In genomic region chr6:57078808-57079207, GRCh38 we compare ENCODE assay signal across 29 cellular contexts.
"Had no signal": no experiment of that assay in that cellular context is flagged by ENCODE, and none has a peak within 500 bp of the region (broad histone marks: within the 10 kb centered on the region; RNA-seq: fewer than 3 reads in every experiment).

No MANE protein-coding gene starts in this region.

- ATAC-seq: effector memory CD8-positive, alpha-beta T cell; esophagus mucosa; foreskin keratinocyte; gastrocnemius medialis; gastroesophageal sphincter; heart left ventricle; heart right ventricle had no signal

- H3K36me3 ChIP-seq: colonic mucosa, esophagus squamous epithelium had no signal

- H3K27ac ChIP-seq: colonic mucosa, coronary artery, dorsolateral prefrontal cortex, epithelial cell of prostate, esophagus muscularis mucosa, esophagus squamous epithelium, foreskin keratinocyte, gastrocnemius medialis, gastroesophageal sphincter, heart left ventricle, heart right ventricle had no signal

- FAIRE-seq: colon, endometrium, endothelial cell of umbilical vein, frontal cortex had no signal

- H3K9me3 ChIP-seq: colonic mucosa, esophagus muscularis mucosa, esophagus squamous epithelium, gastrocnemius medialis, gastroesophageal sphincter had no signal

- H3K4me3 Mint-ChIP-seq: dendritic cell treated with granulocyte-macrophage colony-stimulating factor and Interleukin-4, amounts not matched to agents 40 ng/mL and 50 ng/mL, for 4 days; effector memory CD8-positive, alpha-beta T cell; endodermal cell had no signal

- H3K4me3 ChIP-seq: colonic mucosa, coronary artery, dorsolateral prefrontal cortex, esophagus muscularis mucosa, esophagus squamous epithelium, gastrocnemius medialis, gastroesophageal sphincter, heart left ventricle, heart right ventricle had no signal

- H3K27me3 Mint-ChIP-seq: dendritic cell treated with granulocyte-macrophage colony-stimulating factor and Interleukin-4, amounts not matched to agents 40 ng/mL and 50 ng/mL, for 4 days; effector memory CD8-positive, alpha-beta T cell had no signal

- H3K9me3 Mint-ChIP-seq: dendritic cell treated with granulocyte-macrophage colony-stimulating factor and Interleukin-4, amounts not matched to agents 40 ng/mL and 50 ng/mL, for 4 days; effector memory CD8-positive, alpha-beta T cell had no signal

- H3K27ac Mint-ChIP-seq: dendritic cell treated with granulocyte-macrophage colony-stimulating factor and Interleukin-4, amounts not matched to agents 40 ng/mL and 50 ng/mL, for 4 days; effector memory CD8-positive, alpha-beta T cell; endodermal cell had no signal

- DNase-seq: colonic mucosa; cortex of kidney; dermis blood vessel endothelial cell; dorsolateral prefrontal cortex; effector CD4-positive, alpha-beta T cell; effector CD8-positive, alpha-beta T cell; effector memory CD4-positive, alpha-beta T cell; effector memory CD8-positive, alpha-beta T cell; endodermal cell; erythroblast; esophagus squamous epithelium; foreskin fibroblast; foreskin keratinocyte; foreskin melanocyte; gastrocnemius medialis; glutamatergic neuron; head of caudate nucleus; heart left ventricle; heart right ventricle had no signal

- H3K27me3 ChIP-seq: colonic mucosa, dorsolateral prefrontal cortex, esophagus muscularis mucosa, esophagus squamous epithelium, foreskin keratinocyte, gastrocnemius medialis, gastroesophageal sphincter, heart left ventricle, heart right ventricle had no signal

- H3K4me1 ChIP-seq: colonic mucosa, esophagus muscularis mucosa, esophagus squamous epithelium, foreskin keratinocyte, gastrocnemius medialis, gastroesophageal sphincter had no signal
